ENCODE assay signal across 27 cellular contexts in genomic region chr18:12236141-12236540, GRCh38. TPM values are rescaled to one million over a fixed set of nuclear protein-coding genes. Genes with fewer than 3 reads are reported as not detected.
DNase-seq lines count a peak whose midpoint lies in the region; ATAC-seq, FAIRE-seq and TF ChIP-seq lines count a peak whose summit lies in the region.
"Had no signal": no experiment of that assay in that cellular context is flagged by ENCODE, and none has a peak within 500 bp of the region (broad histone marks: within the 10 kb centered on the region; RNA-seq: fewer than 3 reads in every experiment).

No MANE protein-coding gene starts in this region.

- H3F3A ChIP-seq in Loucy (ENCODE audit: low read depth) (no peaks in the 10 kb centered on the region), SK-N-SH (replicated peaks; ENCODE audit: insufficient read depth) (no peaks in the 10 kb centered on the region)

- H3K79me2 ChIP-seq in Loucy (ENCODE audit: insufficient read depth, low read length) (no peaks in the 10 kb centered on the region), K562 (ENCODE audit: control insufficient read depth, insufficient read depth, low read length) (no peaks in the 10 kb centered on the region), SK-N-SH (ENCODE audit: insufficient read depth) (no peaks in the 10 kb centered on the region)

- DNase-seq in K562 (ENCODE audit: extremely low read depth in 1 of 4, low spot score in 3 of 4), result no peak
- DNase-seq in urothelium cell line (ENCODE audit: low spot score), result no peak
- no peak for DNase-seq in SK-N-SH
- no peak for DNase-seq in transverse colon
- DNase-seq: 8988T; ACHN; BE2C; C1 segment of cervical spinal cord; CD4-positive, alpha-beta memory T cell; CD4-positive, CD25-positive, alpha-beta regulatory T cell; CD8-positive, alpha-beta memory T cell; COR-L47; DMS 273 treated with DMSO at 0.1 percent for 48 hours; DMS153; DMS79; EL; GDM1 had no signal

- H3K27me3 ChIP-seq in Loucy (ENCODE audit: insufficient read depth, low read length, poor library complexity, severe bottlenecking) (no peaks in the 10 kb centered on the region), K562 (ENCODE audit: control insufficient read depth in 2 of 2, insufficient read depth in 2 of 2, low read length in 2 of 2) (peaks cover 8% of the 10 kb centered on the region in 2 experiments), SK-N-SH (ENCODE audit: insufficient read depth) (peaks cover 68% of the 10 kb centered on the region; the same call in 1 of the 2 replicates), transverse colon (no peaks in the 10 kb centered on the region)
- H3K27me3 ChIP-seq: BLaER1 had no signal

- no peaks in the 10 kb centered on the region for H4K20me1 ChIP-seq in Loucy (ENCODE audit: insufficient read depth, low read length, poor library complexity, severe bottlenecking)
- no peaks in the 10 kb centered on the region for H4K20me1 ChIP-seq in K562 (replicated peaks; ENCODE audit: control insufficient read depth, insufficient read depth, low read length)
- H4K20me1 ChIP-seq in SK-N-SH (ENCODE audit: insufficient read depth), result no peaks in the 10 kb centered on the region
- H4K20me1 ChIP-seq: BLaER1 had no signal

- TF ChIP-seq EP300 in K562 (IDR thresholded peaks at IDR 0.05; ENCODE audit: low read length), result no peak
- TF ChIP-seq EP300 in SK-N-SH (IDR thresholded peaks at IDR 0.05; ENCODE audit: borderline replicate concordance in 1 of 2, low read depth in 1 of 2, low read length in 1 of 2), result no peak
- TF ChIP-seq EP300 in transverse colon (IDR thresholded peaks at IDR 0.05; ENCODE audit: low read depth), result no peak

- in situ Hi-C loops in K562 (cut with MboI) (no loop called here), transverse colon (cut with MboI; ENCODE audit: low pct_ligation_motif_present in 1 of 4, low pct_unique_long_range_greater_than_20kb in 1 of 4, low sequenced_read_pairs in 3 of 4) (loop anchor here in 2 of 4 donors (10.0 to 25.0 kb wide), 3 partner anchors 141 to 1631 kb away; partner anchors contain the start of gene ANKRD62 (in 1 of the 2))

- intact Hi-C loops in K562 (cut with micrococcal nuclease), result loop anchor here (2.0 kb wide), 1 partner anchor 143 kb away; the partner anchor contains the start of gene ANKRD62
- intact Hi-C loops in transverse colon (cut with DNase I; ENCODE audit: low total_unique reads), result no loop called here

- no peak for TF ChIP-seq RAD21 in K562 (CRISPR knock-in tag; conservative IDR thresholded peaks at IDR 0.05 in 1 of 2, IDR thresholded peaks at IDR 0.05 in 1 of 2)
- no peak for TF ChIP-seq RAD21 in SK-N-SH (IDR thresholded peaks at IDR 0.05; ENCODE audit: low read length)

- no TSS peak for BruUV-seq in K562 (replicated peaks; lab: Mats Ljungman, UMichigan)

- POLR2A ChIA-PET in K562 (lab: Yijun Ruan, JAX), result interaction anchor here (0.6 kb wide), 2 partner anchors 26 to 115 kb away, joined by 4 read pairs; no protein-coding TSS in a partner anchor
- POLR2A ChIA-PET in SK-N-SH (lab: Yijun Ruan, JAX), result no interaction called here

- TF ChIP-seq POLR2A in K562 (conservative IDR thresholded peaks at IDR 0.05), result no peak
- no peak for TF ChIP-seq POLR2A in transverse colon (IDR thresholded peaks at IDR 0.05)

- H3K9me2 ChIP-seq in Loucy (replicated peaks; ENCODE audit: low read depth, low read length) (no peaks in the 10 kb centered on the region), SK-N-SH (no peaks in the 10 kb centered on the region)

- H3K4me1 ChIP-seq in Loucy (ENCODE audit: insufficient read depth, low read length, poor library complexity, severe bottlenecking), result no peaks in the 10 kb centered on the region
- peaks cover 22 to 23% of the 10 kb centered on the region in 2 experiments for H3K4me1 ChIP-seq in K562 (replicated peaks in 1 of 2; ENCODE audit: control insufficient read depth in 2 of 2, insufficient read depth in 2 of 2, low read length in 2 of 2)
- H3K4me1 ChIP-seq in SK-N-SH (ENCODE audit: control insufficient read depth in 1 of 2, insufficient read depth in 2 of 2, low read depth in 1 of 2, low read length in 1 of 2), result peaks cover 0 to 3% of the 10 kb centered on the region in 2 experiments; a peak in 1 of 4 replicates
- H3K4me1 ChIP-seq in transverse colon, result no peaks in the 10 kb centered on the region
- H3K4me1 ChIP-seq: BE2C, BLaER1 had no signal

- no peaks in the 10 kb centered on the region for H3K36me3 ChIP-seq in Loucy (ENCODE audit: insufficient read depth, low read length)
- H3K36me3 ChIP-seq in K562 (ENCODE audit: control insufficient read depth, insufficient read depth, low read length), result no peaks in the 10 kb centered on the region
- H3K36me3 ChIP-seq in SK-N-SH (replicated peaks in 1 of 2; ENCODE audit: control insufficient read depth in 1 of 2, insufficient read depth in 2 of 2, low read length in 1 of 2), result no peaks in the 10 kb centered on the region
- H3K36me3 ChIP-seq in transverse colon, result no peaks in the 10 kb centered on the region
- H3K36me3 ChIP-seq: BE2C, BLaER1 had no signal

- H3K9me3 ChIP-seq in Loucy (ENCODE audit: insufficient read depth, low read depth, low read length), result no peaks in the 10 kb centered on the region
- H3K9me3 ChIP-seq in K562 (replicated peaks; ENCODE audit: control insufficient read depth, insufficient read depth, low read depth, low read length), result no peaks in the 10 kb centered on the region
- H3K9me3 ChIP-seq in SK-N-SH, result no peaks in the 10 kb centered on the region
- H3K9me3 ChIP-seq in transverse colon, result no peaks in the 10 kb centered on the region
- H3K9me3 ChIP-seq: BE2C, BLaER1 had no signal

- no peak overlapping the region for H3K27ac ChIP-seq in K562 (ENCODE audit: extremely low read depth, low read depth, low read length)
- H3K27ac ChIP-seq in SK-N-SH (ENCODE audit: low read depth in 2 of 2, low read length in 1 of 2), result no peak overlapping the region
- H3K27ac ChIP-seq in transverse colon, result no peak overlapping the region
- H3K27ac ChIP-seq: BLaER1 had no signal

- CTCF ChIA-PET in K562 (lab: Yijun Ruan, JAX; ENCODE audit: low intra/inter-chr PET ratio), result no interaction called here
- CTCF ChIA-PET in SK-N-SH (lab: Yijun Ruan, JAX), result interaction anchor here (0.7 to 2.3 kb wide), 22 partner anchors 11 to 298 kb away, joined by 3 to 23 read pairs (median 4); partner anchors contain the start of genes ANKRD62 and CIDEA

- FAIRE-seq in K562 (lab: Jason Lieb, UNC) (no peak), urothelium cell line (lab: Jason Lieb, UNC) (peak; percentile 74)
- FAIRE-seq: A204.1, GM12892 had no signal

- H2AFZ ChIP-seq in Loucy (ENCODE audit: low read length) (peak overlapping the region; percentile 65; the same call in 1 of the 2 replicates), K562 (ENCODE audit: low read depth, low read length) (0 out of 2 replicates have a peak overlapping the region, but pooled peaks have one; percentile 56), SK-N-SH (ENCODE audit: low read depth) (no peak overlapping the region)

- H3K9ac ChIP-seq in Loucy (ENCODE audit: low read depth, low read length, poor library complexity, severe bottlenecking) (no peak overlapping the region), K562 (ENCODE audit: insufficient read depth in 1 of 2, low read depth in 2 of 2, low read length in 2 of 2) (no peak overlapping the region), SK-N-SH (no peak overlapping the region)
- H3K9ac ChIP-seq: BLaER1 had no signal

- H3K9me1 ChIP-seq in K562 (ENCODE audit: control insufficient read depth, insufficient read depth, low read length), result no peaks in the 10 kb centered on the region

- 36% methylated on average over 13 of the region's 16 CpGs for WGBS in K562 (ENCODE audit: insufficient coverage, low coverage, missing lambda C conversion rate)
- WGBS in SK-N-SH (ENCODE audit: low lambda C conversion rate), result 16% methylated on average over 11 of the region's 16 CpGs
- 93 to 100% methylated on average over 2 to 16 of the region's 16 CpGs for WGBS in transverse colon (ENCODE audit: low coverage in 1 of 2), 2 donors

- H3K4me2 ChIP-seq in Loucy (ENCODE audit: low read depth, low read length, poor library complexity, severe bottlenecking) (no peak overlapping the region), K562 (ENCODE audit: insufficient read depth, low read length) (no peak overlapping the region), SK-N-SH (no peak overlapping the region)
- H3K4me2 ChIP-seq: BLaER1 had no signal

- no peak for ATAC-seq in K562
- ATAC-seq in GM18502 (IDR thresholded peaks at IDR 0.05; ENCODE audit: poor library complexity, unreplicated experiment), result no peak

- H3K4me3 ChIP-seq in Loucy (ENCODE audit: low read length, poor library complexity, severe bottlenecking), result no peak overlapping the region
- no peak overlapping the region for H3K4me3 ChIP-seq in K562
- no peak overlapping the region for H3K4me3 ChIP-seq in SK-N-SH (ENCODE audit: low read depth in 2 of 2, low read length in 1 of 2)
- no peak overlapping the region for H3K4me3 ChIP-seq in transverse colon
- H3K4me3 ChIP-seq: BLaER1, GM12878 had no signal

- no peak for TF ChIP-seq CTCF in Loucy (conservative IDR thresholded peaks at IDR 0.05; ENCODE audit: low read length)
- no peak for TF ChIP-seq CTCF in K562 (IDR thresholded peaks at IDR 0.05 in 2 of 3, conservative IDR thresholded peaks at IDR 0.05 in 1 of 3; ENCODE audit: insufficient read depth in 2 of 3, low read depth in 1 of 3, low read length in 3 of 3)
- TF ChIP-seq CTCF in SK-N-SH (IDR thresholded peaks at IDR 0.05), result no peak
- no peak for TF ChIP-seq CTCF in transverse colon (IDR thresholded peaks at IDR 0.05)

RNA-seq across cellular contexts. Expression of gene CIDEA, which starts 18.0 kb away (rescaled TPM):
- total RNA-seq in K562 (2011; cell fraction: chromatin; rRNA removed; ENCODE audit: low replicate concordance), result not detected in 2 replicates
- total RNA-seq in K562 (2011; cell fraction: nucleolus; rRNA removed), result not detected in 2 replicates
- not detected in 2 replicates for total RNA-seq in K562 (2011; cell fraction: nucleoplasm; rRNA removed)
- not detected in 2 replicates for total RNA-seq in K562 (2014; rRNA removed)
- not detected in 2 replicates for total RNA-seq in K562 (2014; rRNA removed; fragmentation: Illumina TruSeq; extraction: Trizol)
- not detected in 2 replicates for total RNA-seq in K562 (2015; rRNA removed; fragmentation: Illumina TruSeq; extraction: Trizol)
- not detected in 2 replicates for total RNA-seq in K562 (2021)
- polyA plus RNA-seq in K562 (2011; rRNA removed), result not detected in 2 replicates
- not detected in 2 replicates for polyA plus RNA-seq in K562 (2011; cell fraction: cytosol; rRNA removed)
- not detected in 2 replicates for polyA plus RNA-seq in K562 (2011; cell fraction: nucleus; rRNA removed)
- not detected in 2 replicates for polyA plus RNA-seq in K562 (2012)
- polyA plus RNA-seq in K562 (2014; fragmentation: Illumina TruSeq; extraction: Trizol), result not detected in 2 replicates
- polyA plus RNA-seq in K562 (2014; fragmentation: Nextera tagmentation; extraction: Ambion mirVana), result not detected
- polyA plus RNA-seq in K562 (2014; rRNA removed), result not detected in 2 replicates
- polyA minus RNA-seq in K562 (2011; rRNA and poly(A)+ RNA removed), result not detected in 2 replicates
- polyA minus RNA-seq in K562 (2011; cell fraction: cytosol; rRNA and poly(A)+ RNA removed), result not detected in 2 replicates
- polyA minus RNA-seq in K562 (2011; cell fraction: nucleus; rRNA and poly(A)+ RNA removed), result not detected in 2 replicates
- polyA plus RNA-seq in SK-N-SH (2012; rRNA removed), result not detected in 2 replicates
- polyA plus RNA-seq in SK-N-SH (2012; cell fraction: cytosol; rRNA removed), result not detected in 2 replicates
- not detected in 2 replicates for polyA plus RNA-seq in SK-N-SH (2012; cell fraction: nucleus; rRNA removed)
- 1 to 10 TPM in 2 of 4 donors, under 1 TPM in 1, not detected in 1; 0.68 to 3.8 (median 3.7) TPM for total RNA-seq in transverse colon
- total RNA-seq: A673; CD4-positive, alpha-beta memory T cell; CD4-positive, CD25-positive, alpha-beta regulatory T cell; CD8-positive, alpha-beta memory T cell; Daoy; G401; GM12878 had no signal
- polyA plus RNA-seq: CD14-positive monocyte; CD4-positive, alpha-beta memory T cell; CD4-positive, CD25-positive, alpha-beta regulatory T cell; CD8-positive, alpha-beta memory T cell; GM12878 had no signal
